ENCODE assay signal across 3 cellular contexts in genomic region chr1:203626910-203627246, GRCh38.
TF ChIP-seq lines count a peak whose summit lies in the region.

No MANE protein-coding gene starts in this region.

TF ChIP-seq in A549, 52 proteins besides CTCF, POLR2A, EP300 and RAD21:
- TF ChIP-seq, protein P1, sequence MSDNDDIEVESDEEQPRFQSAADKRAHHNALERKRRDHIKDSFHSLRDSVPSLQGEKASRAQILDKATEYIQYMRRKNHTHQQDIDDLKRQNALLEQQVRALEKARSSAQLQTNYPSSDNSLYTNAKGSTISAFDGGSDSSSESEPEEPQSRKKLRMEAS (IDR thresholded peaks at IDR 0.05) = peak; percentile 44; the same call in 1 of the 2 replicates
- TF ChIP-seq, protein P2, sequence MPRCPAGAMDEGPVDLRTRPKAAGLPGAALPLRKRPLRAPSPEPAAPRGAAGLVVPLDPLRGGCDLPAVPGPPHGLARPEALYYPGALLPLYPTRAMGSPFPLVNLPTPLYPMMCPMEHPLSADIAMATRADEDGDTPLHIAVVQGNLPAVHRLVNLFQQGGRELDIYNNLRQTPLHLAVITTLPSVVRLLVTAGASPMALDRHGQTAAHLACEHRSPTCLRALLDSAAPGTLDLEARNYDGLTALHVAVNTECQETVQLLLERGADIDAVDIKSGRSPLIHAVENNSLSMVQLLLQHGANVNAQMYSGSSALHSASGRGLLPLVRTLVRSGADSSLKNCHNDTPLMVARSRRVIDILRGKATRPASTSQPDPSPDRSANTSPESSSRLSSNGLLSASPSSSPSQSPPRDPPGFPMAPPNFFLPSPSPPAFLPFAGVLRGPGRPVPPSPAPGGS (IDR thresholded peaks at IDR 0.05) = 0 out of 3 replicates have a peak, but pooled peaks have one; percentile 11
- no peak for TF ChIP-seq PHF8 (IDR thresholded peaks at IDR 0.05; ENCODE audit: borderline replicate concordance, low read depth)
TF ChIP-seq in A549: peak in this region for 2.

TF ChIP-seq in K562, 482 proteins besides CTCF, POLR2A, EP300 and RAD21 (continues in another document):
- 0 out of 2 replicates have a peak, but pooled peaks have one; percentile 31 for TF ChIP-seq ZNF561 (CRISPR knock-in tag; conservative IDR thresholded peaks at IDR 0.05)
- peak; percentile 66 for TF ChIP-seq SAP30 (IDR thresholded peaks at IDR 0.05; ENCODE audit: borderline replicate concordance, insufficient read depth, low read depth, low read length, poor library complexity, severe bottlenecking)
- TF ChIP-seq TCF3 (CRISPR knock-in tag; IDR thresholded peaks at IDR 0.05) = no peak
- TF ChIP-seq SAFB2 (IDR thresholded peaks at IDR 0.05; ENCODE audit: borderline replicate concordance, low read depth, low read length, severe bottlenecking) = no peak
- peak; percentile 40; the same call in 1 of the 2 replicates for TF ChIP-seq ZBTB7A (IDR thresholded peaks at IDR 0.05; ENCODE audit: borderline replicate concordance, control insufficient read depth, low read depth, low read length)
- TF ChIP-seq ILK (tag; IDR thresholded peaks at IDR 0.05; ENCODE audit: borderline replicate concordance, low read depth) = no peak
- TF ChIP-seq SREBF2 (CRISPR knock-in tag; IDR thresholded peaks at IDR 0.05) = no peak
- TF ChIP-seq CAMTA2 (CRISPR knock-in tag; conservative IDR thresholded peaks at IDR 0.05) = 0 out of 2 replicates have a peak, but pooled peaks have one; percentile 14
- TF ChIP-seq NFRKB (IDR thresholded peaks at IDR 0.05; ENCODE audit: low read depth) = no peak
- no peak for TF ChIP-seq RBM14 (IDR thresholded peaks at IDR 0.05; ENCODE audit: borderline replicate concordance, insufficient read depth, low read depth, low read length)
- TF ChIP-seq, protein P3, sequence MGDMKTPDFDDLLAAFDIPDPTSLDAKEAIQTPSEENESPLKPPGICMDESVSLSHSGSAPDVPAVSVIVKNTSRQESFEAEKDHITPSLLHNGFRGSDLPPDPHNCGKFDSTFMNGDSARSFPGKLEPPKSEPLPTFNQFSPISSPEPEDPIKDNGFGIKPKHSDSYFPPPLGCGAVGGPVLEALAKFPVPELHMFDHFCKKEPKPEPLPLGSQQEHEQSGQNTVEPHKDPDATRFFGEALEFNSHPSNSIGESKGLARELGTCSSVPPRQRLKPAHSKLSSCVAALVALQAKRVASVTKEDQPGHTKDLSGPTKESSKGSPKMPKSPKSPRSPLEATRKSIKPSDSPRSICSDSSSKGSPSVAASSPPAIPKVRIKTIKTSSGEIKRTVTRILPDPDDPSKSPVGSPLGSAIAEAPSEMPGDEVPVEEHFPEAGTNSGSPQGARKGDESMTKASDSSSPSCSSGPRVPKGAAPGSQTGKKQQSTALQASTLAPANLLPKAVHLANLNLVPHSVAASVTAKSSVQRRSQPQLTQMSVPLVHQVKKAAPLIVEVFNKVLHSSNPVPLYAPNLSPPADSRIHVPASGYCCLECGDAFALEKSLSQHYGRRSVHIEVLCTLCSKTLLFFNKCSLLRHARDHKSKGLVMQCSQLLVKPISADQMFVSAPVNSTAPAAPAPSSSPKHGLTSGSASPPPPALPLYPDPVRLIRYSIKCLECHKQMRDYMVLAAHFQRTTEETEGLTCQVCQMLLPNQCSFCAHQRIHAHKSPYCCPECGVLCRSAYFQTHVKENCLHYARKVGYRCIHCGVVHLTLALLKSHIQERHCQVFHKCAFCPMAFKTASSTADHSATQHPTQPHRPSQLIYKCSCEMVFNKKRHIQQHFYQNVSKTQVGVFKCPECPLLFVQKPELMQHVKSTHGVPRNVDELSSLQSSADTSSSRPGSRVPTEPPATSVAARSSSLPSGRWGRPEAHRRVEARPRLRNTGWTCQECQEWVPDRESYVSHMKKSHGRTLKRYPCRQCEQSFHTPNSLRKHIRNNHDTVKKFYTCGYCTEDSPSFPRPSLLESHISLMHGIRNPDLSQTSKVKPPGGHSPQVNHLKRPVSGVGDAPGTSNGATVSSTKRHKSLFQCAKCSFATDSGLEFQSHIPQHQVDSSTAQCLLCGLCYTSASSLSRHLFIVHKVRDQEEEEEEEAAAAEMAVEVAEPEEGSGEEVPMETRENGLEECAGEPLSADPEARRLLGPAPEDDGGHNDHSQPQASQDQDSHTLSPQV (IDR thresholded peaks at IDR 0.05) = no peak
- no peak for TF ChIP-seq PHB2 (IDR thresholded peaks at IDR 0.05; ENCODE audit: low read depth)
- no peak for TF ChIP-seq C11orf30 (IDR thresholded peaks at IDR 0.05; ENCODE audit: low read depth)
- TF ChIP-seq, protein P4, sequence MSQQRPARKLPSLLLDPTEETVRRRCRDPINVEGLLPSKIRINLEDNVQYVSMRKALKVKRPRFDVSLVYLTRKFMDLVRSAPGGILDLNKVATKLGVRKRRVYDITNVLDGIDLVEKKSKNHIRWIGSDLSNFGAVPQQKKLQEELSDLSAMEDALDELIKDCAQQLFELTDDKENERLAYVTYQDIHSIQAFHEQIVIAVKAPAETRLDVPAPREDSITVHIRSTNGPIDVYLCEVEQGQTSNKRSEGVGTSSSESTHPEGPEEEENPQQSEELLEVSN (IDR thresholded peaks at IDR 0.05; ENCODE audit: borderline replicate concordance in 1 of 2, extremely low read depth in 1 of 2, insufficient read depth in 1 of 2, insufficient read length in 1 of 2, low read depth in 1 of 2, low read length in 1 of 2, poor library complexity in 1 of 2, severe bottlenecking in 1 of 2) = peak in 1 of 2 experiments; percentile 21
- TF ChIP-seq HDAC1 (IDR thresholded peaks at IDR 0.05) = peak in 1 of 2 experiments; percentile 0; a peak in 1 of 4 replicates
- peak; percentile 57; the same call in 1 of the 2 replicates for TF ChIP-seq ZNF740 (CRISPR knock-in tag; IDR thresholded peaks at IDR 0.05)
- TF ChIP-seq ZNF740 (tag; IDR thresholded peaks at IDR 0.05) = peak in 1 of 2 experiments; percentile 62; a peak in 1 of 4 replicates
- no peak for TF ChIP-seq ETV5 (CRISPR knock-in tag; IDR thresholded peaks at IDR 0.05; ENCODE audit: low read depth)
- TF ChIP-seq JUND (IDR thresholded peaks at IDR 0.05; ENCODE audit: borderline replicate concordance, low read depth, low read length) = no peak
- TF ChIP-seq JUND (tag; IDR thresholded peaks at IDR 0.05; ENCODE audit: borderline replicate concordance, low read depth, low read length) = no peak
- no peak for TF ChIP-seq SMARCA5 (IDR thresholded peaks at IDR 0.05)
- TF ChIP-seq MTF1 (CRISPR knock-in tag; IDR thresholded peaks at IDR 0.05; ENCODE audit: borderline replicate concordance) = no peak
- TF ChIP-seq RAD51 (IDR thresholded peaks at IDR 0.05; ENCODE audit: borderline replicate concordance, low read depth) = no peak

TF ChIP-seq in liver, 16 proteins besides CTCF, POLR2A, EP300 and RAD21:
- TF ChIP-seq RXRA (IDR thresholded peaks at IDR 0.05) (no peak), REST (IDR thresholded peaks at IDR 0.05) (peak; percentile 2), JUND (IDR thresholded peaks at IDR 0.05) (peak in 1 of 2 donors; percentile 0)
